ENCODE assay signal across 2 cellular contexts in genomic region chr12:55909513-55909884, GRCh38.
TF ChIP-seq lines count a peak whose summit lies in the region.

No MANE protein-coding gene starts in this region.

TF ChIP-seq in SK-N-SH, 30 proteins besides CTCF, POLR2A, EP300 and RAD21 (continued from another document):
- TF ChIP-seq, protein P1, sequence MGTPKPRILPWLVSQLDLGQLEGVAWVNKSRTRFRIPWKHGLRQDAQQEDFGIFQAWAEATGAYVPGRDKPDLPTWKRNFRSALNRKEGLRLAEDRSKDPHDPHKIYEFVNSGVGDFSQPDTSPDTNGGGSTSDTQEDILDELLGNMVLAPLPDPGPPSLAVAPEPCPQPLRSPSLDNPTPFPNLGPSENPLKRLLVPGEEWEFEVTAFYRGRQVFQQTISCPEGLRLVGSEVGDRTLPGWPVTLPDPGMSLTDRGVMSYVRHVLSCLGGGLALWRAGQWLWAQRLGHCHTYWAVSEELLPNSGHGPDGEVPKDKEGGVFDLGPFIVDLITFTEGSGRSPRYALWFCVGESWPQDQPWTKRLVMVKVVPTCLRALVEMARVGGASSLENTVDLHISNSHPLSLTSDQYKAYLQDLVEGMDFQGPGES (IDR thresholded peaks at IDR 0.05; ENCODE audit: low read depth, low read length) = no peak

TF ChIP-seq in SK-N-SH treated with all-trans-retinoic acid at 6 μM for 48 hours, 23 proteins besides CTCF, POLR2A, EP300 and RAD21 (continued from another document):
- TF ChIP-seq, protein P2, sequence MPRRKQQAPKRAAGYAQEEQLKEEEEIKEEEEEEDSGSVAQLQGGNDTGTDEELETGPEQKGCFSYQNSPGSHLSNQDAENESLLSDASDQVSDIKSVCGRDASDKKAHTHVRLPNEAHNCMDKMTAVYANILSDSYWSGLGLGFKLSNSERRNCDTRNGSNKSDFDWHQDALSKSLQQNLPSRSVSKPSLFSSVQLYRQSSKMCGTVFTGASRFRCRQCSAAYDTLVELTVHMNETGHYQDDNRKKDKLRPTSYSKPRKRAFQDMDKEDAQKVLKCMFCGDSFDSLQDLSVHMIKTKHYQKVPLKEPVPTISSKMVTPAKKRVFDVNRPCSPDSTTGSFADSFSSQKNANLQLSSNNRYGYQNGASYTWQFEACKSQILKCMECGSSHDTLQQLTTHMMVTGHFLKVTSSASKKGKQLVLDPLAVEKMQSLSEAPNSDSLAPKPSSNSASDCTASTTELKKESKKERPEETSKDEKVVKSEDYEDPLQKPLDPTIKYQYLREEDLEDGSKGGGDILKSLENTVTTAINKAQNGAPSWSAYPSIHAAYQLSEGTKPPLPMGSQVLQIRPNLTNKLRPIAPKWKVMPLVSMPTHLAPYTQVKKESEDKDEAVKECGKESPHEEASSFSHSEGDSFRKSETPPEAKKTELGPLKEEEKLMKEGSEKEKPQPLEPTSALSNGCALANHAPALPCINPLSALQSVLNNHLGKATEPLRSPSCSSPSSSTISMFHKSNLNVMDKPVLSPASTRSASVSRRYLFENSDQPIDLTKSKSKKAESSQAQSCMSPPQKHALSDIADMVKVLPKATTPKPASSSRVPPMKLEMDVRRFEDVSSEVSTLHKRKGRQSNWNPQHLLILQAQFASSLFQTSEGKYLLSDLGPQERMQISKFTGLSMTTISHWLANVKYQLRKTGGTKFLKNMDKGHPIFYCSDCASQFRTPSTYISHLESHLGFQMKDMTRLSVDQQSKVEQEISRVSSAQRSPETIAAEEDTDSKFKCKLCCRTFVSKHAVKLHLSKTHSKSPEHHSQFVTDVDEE (CRISPR knock-in tag; IDR thresholded peaks at IDR 0.05) = no peak
- TF ChIP-seq CREB5 (CRISPR knock-in tag; IDR thresholded peaks at IDR 0.05; ENCODE audit: low read depth) (no peak), ZNF8 (CRISPR knock-in tag; IDR thresholded peaks at IDR 0.05) (no peak), ZFP30 (CRISPR knock-in tag; IDR thresholded peaks at IDR 0.05) (no peak), PATZ1 (CRISPR knock-in tag; IDR thresholded peaks at IDR 0.05; ENCODE audit: borderline replicate concordance) (no peak)
